ENCODE assay signal across 8 cellular contexts in genomic region chr1:179881642-179882252, GRCh38. TPM values are rescaled to one million over a fixed set of nuclear protein-coding genes. Genes with fewer than 3 reads are reported as not detected.
DNase-seq lines count a peak whose midpoint lies in the region; ATAC-seq lines count a peak whose summit lies in the region.

No MANE protein-coding gene starts in this region.

- H3K9me3 ChIP-seq in HUES64 (ENCODE audit: insufficient read depth, low read depth, low read length), result no peaks in the 10 kb centered on the region

- peaks cover 14% of the 10 kb centered on the region for H3K36me3 Mint-ChIP-seq in T-helper 1 cell treated with Interleukin-12 subunit alpha and Interleukin-12 subunit beta and Interleukin-4 antibody, amounts not matched to agents 30 μg/mL and 1 μg/mL, for 36 hours (ENCODE audit: low read depth)
- H3K36me3 Mint-ChIP-seq in activated CD8-positive, alpha-beta T cell treated with anti-CD3 and anti-CD28 coated beads, Interleukin-2, amount 10 ng/mL, durations not matched to agents 7 days and 5 days (ENCODE audit: low read depth), result peaks cover 40% of the 10 kb centered on the region

- peak; percentile 17 for ATAC-seq in activated CD8-positive, alpha-beta T cell treated with anti-CD3 and anti-CD28 coated beads, Interleukin-2, amount 10 ng/mL, durations not matched to agents 7 days and 5 days
- no peak for ATAC-seq in GM19328 (IDR thresholded peaks at IDR 0.05; ENCODE audit: unreplicated experiment)

- no peaks in the 10 kb centered on the region for H3K9me3 Mint-ChIP-seq in T-helper 1 cell treated with Interleukin-12 subunit alpha and Interleukin-12 subunit beta and Interleukin-4 antibody, amounts not matched to agents 30 μg/mL and 1 μg/mL, for 36 hours
- no peaks in the 10 kb centered on the region for H3K9me3 Mint-ChIP-seq in activated CD8-positive, alpha-beta T cell treated with anti-CD3 and anti-CD28 coated beads, Interleukin-2, amount 10 ng/mL, durations not matched to agents 7 days and 5 days (ENCODE audit: insufficient read depth)

- peak overlapping the region; percentile 86 for H3K4me3 ChIP-seq in HUES64 (ENCODE audit: low read length)

- POLR2A ChIA-PET in activated CD8-positive, alpha-beta T cell treated with anti-CD3 and anti-CD28 coated beads, Interleukin-2, amount 10 ng/mL, durations not matched to agents 7 days and 5 days (lab: Charles Lee), result interaction anchor here (0.6 to 4.4 kb wide), 14 partner anchors 8 to 622 kb away, joined by 3 to 61 read pairs (median 5); partner anchors contain the start of genes CEP350 and QSOX1

- peaks cover 38% of the 10 kb centered on the region for H3K4me1 Mint-ChIP-seq in T-helper 1 cell treated with Interleukin-12 subunit alpha and Interleukin-12 subunit beta and Interleukin-4 antibody, amounts not matched to agents 30 μg/mL and 1 μg/mL, for 36 hours (ENCODE audit: low read depth)
- peaks cover 43% of the 10 kb centered on the region for H3K4me1 Mint-ChIP-seq in activated CD8-positive, alpha-beta T cell treated with anti-CD3 and anti-CD28 coated beads, Interleukin-2, amount 10 ng/mL, durations not matched to agents 7 days and 5 days (ENCODE audit: low read depth)

- H3K36me3 ChIP-seq in HUES64 (ENCODE audit: insufficient read depth, low read length), result peaks cover 19% of the 10 kb centered on the region

- peak overlapping the region; percentile 95 for H3K9ac ChIP-seq in HUES64 (ENCODE audit: low read depth, low read length)

- no peaks in the 10 kb centered on the region for H3K27me3 ChIP-seq in HUES64 (ENCODE audit: insufficient read depth, low read length)

- peaks cover 13% of the 10 kb centered on the region for H3K4me1 ChIP-seq in HUES64 (ENCODE audit: insufficient read depth, low read length)

- peak overlapping the region; percentile 99 for H3K27ac Mint-ChIP-seq in T-helper 1 cell treated with Interleukin-12 subunit alpha and Interleukin-12 subunit beta and Interleukin-4 antibody, amounts not matched to agents 30 μg/mL and 1 μg/mL, for 36 hours
- peak overlapping the region; percentile 99 for H3K27ac Mint-ChIP-seq in activated CD8-positive, alpha-beta T cell treated with anti-CD3 and anti-CD28 coated beads, Interleukin-2, amount 10 ng/mL, durations not matched to agents 7 days and 5 days

- no peaks in the 10 kb centered on the region for H3K27me3 Mint-ChIP-seq in T-helper 1 cell treated with Interleukin-12 subunit alpha and Interleukin-12 subunit beta and Interleukin-4 antibody, amounts not matched to agents 30 μg/mL and 1 μg/mL, for 36 hours (ENCODE audit: low read depth)
- H3K27me3 Mint-ChIP-seq in activated CD8-positive, alpha-beta T cell treated with anti-CD3 and anti-CD28 coated beads, Interleukin-2, amount 10 ng/mL, durations not matched to agents 7 days and 5 days (ENCODE audit: low read depth), result no peaks in the 10 kb centered on the region

- CTCF ChIA-PET in activated CD8-positive, alpha-beta T cell treated with anti-CD3 and anti-CD28 coated beads, Interleukin-2, amount 10 ng/mL, durations not matched to agents 7 days and 5 days (lab: Charles Lee), result interaction anchor here (1.4 to 6.7 kb wide), 4 partner anchors 14 to 73 kb away, joined by 3 to 28 read pairs (median 4); partner anchors contain the start of gene CEP350

- DNase-seq in T-helper 1 cell (no peak), globus pallidus (ENCODE audit: low spot score) (peak; percentile 98), non-pigmented ciliary epithelial cell (ENCODE audit: low read depth) (peak; percentile 62), SKM-1 (lab: John Stamatoyannopoulos, UW; ENCODE audit: unreplicated experiment) (no peak)
- no peak for DNase-seq in activated CD8-positive, alpha-beta T cell treated with anti-CD3 and anti-CD28 coated beads, Interleukin-2, amount 10 ng/mL, durations not matched to agents 7 days and 5 days

- WGBS in HUES64, result 12% methylated on average over 22 of the region's 22 CpGs

- peak overlapping the region; percentile 92 for H3K4me3 Mint-ChIP-seq in T-helper 1 cell treated with Interleukin-12 subunit alpha and Interleukin-12 subunit beta and Interleukin-4 antibody, amounts not matched to agents 30 μg/mL and 1 μg/mL, for 36 hours
- H3K4me3 Mint-ChIP-seq in activated CD8-positive, alpha-beta T cell treated with anti-CD3 and anti-CD28 coated beads, Interleukin-2, amount 10 ng/mL, durations not matched to agents 7 days and 5 days, result peak overlapping the region; percentile 92

- H3K27ac ChIP-seq in HUES64 (ENCODE audit: low read depth, low read length), result peak overlapping the region; percentile 99

RNA-seq across cellular contexts. Expression of gene TOR1AIP1, which starts 0.3 kb away (rescaled TPM):
- polyA plus RNA-seq in HUES64 (2013, experiment 1 of 2), result 23.8 TPM
- polyA plus RNA-seq in HUES64 (2013, experiment 2 of 2), result 23.6 TPM
- 10 to 100 TPM; 67.7 to 71.0 TPM for total RNA-seq in activated CD8-positive, alpha-beta T cell treated with anti-CD3 and anti-CD28 coated beads, Interleukin-2, amount 10 ng/mL, durations not matched to agents 7 days and 5 days

RNA-seq across cellular contexts. Expression of gene TOR1AIP2, which starts 4.1 kb away (rescaled TPM):
- polyA plus RNA-seq in HUES64 (2013, experiment 1 of 2), result 23.9 TPM
- polyA plus RNA-seq in HUES64 (2013, experiment 2 of 2), result 25.9 TPM
- total RNA-seq in activated CD8-positive, alpha-beta T cell treated with anti-CD3 and anti-CD28 coated beads, Interleukin-2, amount 10 ng/mL, durations not matched to agents 7 days and 5 days, result 10 to 100 TPM; 48.0 to 49.0 TPM

Comparison
In these comparisons a context has a peak if more than half of its experiments do, and no peak if none do; other contexts are left out.
1. DNase-seq: peak in globus pallidus (single experiment) and non-pigmented ciliary epithelial cell (single experiment); none in T-helper 1 cell (0 of 5), activated CD8-positive, alpha-beta T cell treated with anti-CD3 and anti-CD28 coated beads, Interleukin-2, amount 10 ng/mL, durations not matched to agents 7 days and 5 days (single experiment) and SKM-1 (single experiment).